Comparison of ENCODE assay signal across 12 cellular contexts in the genomic region with DNA sequence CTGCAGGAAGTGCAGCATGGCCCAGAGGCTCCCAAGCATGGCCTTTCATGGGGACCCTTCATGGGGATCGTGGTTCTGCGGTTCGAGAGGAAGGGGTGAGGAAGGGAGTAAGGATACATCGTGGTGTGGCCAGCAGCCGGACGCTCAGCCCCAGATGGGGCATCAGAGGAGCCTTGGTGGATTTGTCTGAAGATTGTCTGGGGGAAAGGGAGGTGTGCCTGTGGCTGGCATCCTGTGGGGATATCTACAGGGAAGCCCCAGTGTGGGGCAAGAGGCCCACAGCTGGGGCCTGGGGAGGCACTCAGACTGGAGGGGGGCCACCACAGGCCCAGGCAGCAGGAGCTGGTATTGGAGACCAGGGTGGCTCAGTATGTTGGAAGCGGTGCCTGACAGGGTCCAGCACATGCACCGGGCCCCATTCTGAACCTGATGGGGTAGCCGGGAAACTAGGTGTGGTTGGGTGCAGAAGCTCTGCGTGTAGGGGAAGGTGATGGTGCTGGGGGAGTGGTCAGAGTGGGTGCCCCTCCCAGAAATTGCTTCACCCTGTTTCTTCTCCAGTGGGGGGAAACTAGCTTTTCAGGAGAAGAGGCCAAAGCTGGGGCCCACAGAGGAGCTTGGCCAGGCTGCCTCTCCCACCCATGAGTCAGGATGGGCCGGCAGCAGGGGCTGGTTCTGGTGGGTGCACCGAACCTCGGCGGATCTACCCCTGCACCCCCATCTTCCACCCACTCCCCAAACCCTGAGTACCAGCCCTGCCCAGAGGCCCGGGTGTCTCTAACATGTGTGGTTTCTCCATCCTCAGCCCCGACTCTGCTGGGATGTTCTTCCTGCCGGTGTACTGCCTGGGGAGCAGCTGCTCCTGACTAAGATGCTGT.
"Had no signal": no experiment of that assay in that cellular context is flagged by ENCODE, and none has a peak within 500 bp of the region (broad histone marks: within the 10 kb centered on the region; RNA-seq: fewer than 3 reads in every experiment).

No MANE protein-coding gene starts in this region.

- H3K9ac ChIP-seq: parathyroid adenoma had no signal

- DNase-seq: activated CD4-positive, alpha-beta T cell treated with anti-CD3 and anti-CD28 coated beads, Interleukin-2, amount 50 U/mL, for 1 hour; activated naive CD4-positive, alpha-beta T cell treated with anti-CD3 and anti-CD28 coated beads for 36 hours; activated T-cell treated with anti-CD3 and anti-CD28 coated beads, Interleukin-2, amount 50 U/mL, for 4 hours; central memory CD4-positive, alpha-beta T cell; hypothalamus; midbrain; stimulated activated naive CD4-positive, alpha-beta T cell; thyroid gland had no signal

- H3K36me3 ChIP-seq: thyroid gland had no signal

- H3K27me3 ChIP-seq: thyroid gland had no signal

- H3K27ac ChIP-seq: parathyroid adenoma, thyroid gland had no signal

- H3K27ac Mint-ChIP-seq: activated naive CD4-positive, alpha-beta T cell treated with anti-CD3 and anti-CD28 coated beads for 36 hours; brain; T-helper 1 cell treated with Interleukin-12 subunit alpha and Interleukin-12 subunit beta and Interleukin-4 antibody, amounts not matched to agents 30 μg/mL and 1 μg/mL, for 36 hours had no signal

- ATAC-seq: activated CD4-positive, CD25-positive, alpha-beta regulatory T cell treated with anti-CD3 and anti-CD28 coated beads, Interleukin-2, amount 50 U/mL, for 24 hours had no signal

- H3K36me3 Mint-ChIP-seq: brain had no signal

- H3K4me1 ChIP-seq: parathyroid adenoma, thyroid gland had no signal

- H3K4me3 Mint-ChIP-seq: activated naive CD4-positive, alpha-beta T cell treated with anti-CD3 and anti-CD28 coated beads for 36 hours; activated T-cell treated with anti-CD3 and anti-CD28 coated beads, Interleukin-2, amount 50 U/mL, for 4 hours; brain; T-helper 1 cell treated with Interleukin-12 subunit alpha and Interleukin-12 subunit beta and Interleukin-4 antibody, amounts not matched to agents 30 μg/mL and 1 μg/mL, for 36 hours had no signal

- H3K9me3 Mint-ChIP-seq: activated T-cell treated with anti-CD3 and anti-CD28 coated beads, Interleukin-2, amount 50 U/mL, for 4 hours; T-helper 1 cell treated with Interleukin-12 subunit alpha and Interleukin-12 subunit beta and Interleukin-4 antibody, amounts not matched to agents 30 μg/mL and 1 μg/mL, for 36 hours had no signal

- H3K4me3 ChIP-seq: thyroid gland had no signal

- H3K9me3 ChIP-seq: thyroid gland had no signal
